ENCODE assay signal across 18 cellular contexts in the genomic region with DNA sequence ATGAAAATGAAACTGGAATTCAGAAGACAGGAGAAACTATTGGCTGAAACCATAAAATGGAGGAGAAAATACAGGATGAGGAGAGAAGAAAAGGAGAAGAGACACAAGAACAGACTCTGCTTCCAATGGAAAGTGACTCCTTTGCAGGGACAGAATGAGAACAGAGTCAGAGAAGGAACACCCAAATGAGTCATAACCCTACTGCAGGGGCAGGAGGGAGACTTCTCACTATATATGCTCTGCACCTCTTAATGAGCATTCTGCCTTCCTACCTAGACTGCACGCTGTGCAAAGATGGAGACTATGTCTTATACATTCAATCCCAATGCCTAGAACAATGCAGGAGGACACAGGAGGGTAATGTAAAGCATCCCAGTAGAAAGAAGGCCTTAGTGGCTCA. TPM values are rescaled to one million over a fixed set of nuclear protein-coding genes. Genes with fewer than 3 reads are reported as not detected.
DNase-seq lines count a peak whose midpoint lies in the region; ATAC-seq, FAIRE-seq and TF ChIP-seq lines count a peak whose summit lies in the region.
"Had no signal": no experiment of that assay in that cellular context is flagged by ENCODE, and none has a peak within 500 bp of the region (broad histone marks: within the 10 kb centered on the region; RNA-seq: fewer than 3 reads in every experiment).

No MANE protein-coding gene starts in this region.

- DNase-seq in GM12892 (ENCODE audit: insufficient read length) (no peak), GM20000 (ENCODE audit: low spot score) (peak; percentile 35), sciatic nerve (ENCODE audit: low spot score) (no peak), HFFc6 (no peak)
- DNase-seq in activated CD4-positive, alpha-beta T cell treated with anti-CD3 and anti-CD28 coated beads, Interleukin-2, amount 10 ng/mL, durations not matched to agents 7 days and 5 days = no peak
- DNase-seq: activated CD8-positive, alpha-beta memory T cell treated with anti-CD3 and anti-CD28 coated beads, Interleukin-2, amount 50 U/mL, for 48 hours; effector CD8-positive, alpha-beta T cell; GF-D8; NCI-H446; stimulated activated CD4-positive, alpha-beta T cell treated with anti-CD3 and anti-CD28 coated beads, Interleukin-12 subunit alpha, Interleukin-12 subunit beta, amount 100 ng/mL, for 4 hours; stimulated activated CD8-positive, alpha-beta memory T cell treated with anti-CD3 and anti-CD28 coated beads, Interleukin-4, amount 100 ng/mL, for 48 hours had no signal

- no peak overlapping the region for H3K4me3 Mint-ChIP-seq in HFFc6
- H3K4me3 Mint-ChIP-seq in activated CD4-positive, alpha-beta T cell treated with anti-CD3 and anti-CD28 coated beads, Interleukin-2, amount 10 ng/mL, durations not matched to agents 7 days and 5 days = no peak overlapping the region
- H3K4me3 Mint-ChIP-seq: neural progenitor cell had no signal

- TF ChIP-seq CTCF in GM20000 (IDR thresholded peaks at IDR 0.05; ENCODE audit: extremely low read depth, missing control alignments) (no peak), VCaP (conservative IDR thresholded peaks at IDR 0.05) (no peak), HFFc6 (IDR thresholded peaks at IDR 0.05) (no peak)

- CTCF ChIA-PET in activated CD4-positive, alpha-beta T cell treated with anti-CD3 and anti-CD28 coated beads, Interleukin-2, amount 10 ng/mL, durations not matched to agents 7 days and 5 days (lab: Charles Lee) = no interaction called here

- no peaks in the 10 kb centered on the region for H3K36me3 Mint-ChIP-seq in HFFc6 (ENCODE audit: low read depth)
- no peaks in the 10 kb centered on the region for H3K36me3 Mint-ChIP-seq in activated CD4-positive, alpha-beta T cell treated with anti-CD3 and anti-CD28 coated beads, Interleukin-2, amount 10 ng/mL, durations not matched to agents 7 days and 5 days (ENCODE audit: low read depth)

- FAIRE-seq in GM12892 (lab: Jason Lieb, UNC) = peak; percentile 62

- no peak for TF ChIP-seq POLR2A in GM12892 (IDR thresholded peaks at IDR 0.05; ENCODE audit: low read depth, low read length)

- POLR2A ChIA-PET in activated CD4-positive, alpha-beta T cell treated with anti-CD3 and anti-CD28 coated beads, Interleukin-2, amount 10 ng/mL, durations not matched to agents 7 days and 5 days (lab: Charles Lee) = no interaction called here

- intact Hi-C loops in sciatic nerve (cut with DNase I) = loop anchor here (10.0 kb wide), 1 partner anchor 1236 kb away; no protein-coding TSS in a partner anchor

- H3K9me3 Mint-ChIP-seq in HFFc6 = no peaks in the 10 kb centered on the region
- no peaks in the 10 kb centered on the region for H3K9me3 Mint-ChIP-seq in activated CD4-positive, alpha-beta T cell treated with anti-CD3 and anti-CD28 coated beads, Interleukin-2, amount 10 ng/mL, durations not matched to agents 7 days and 5 days

- peaks cover 9% of the 10 kb centered on the region; the same call in 1 of the 2 replicates for H3K27me3 Mint-ChIP-seq in HFFc6 (ENCODE audit: insufficient read depth)
- H3K27me3 Mint-ChIP-seq in activated CD4-positive, alpha-beta T cell treated with anti-CD3 and anti-CD28 coated beads, Interleukin-2, amount 10 ng/mL, durations not matched to agents 7 days and 5 days = peaks cover 6% of the 10 kb centered on the region

- peak; percentile 68 for ATAC-seq in HG03025 (IDR thresholded peaks at IDR 0.05; ENCODE audit: low FRiP score, unreplicated experiment)
- no peak for ATAC-seq in sciatic nerve
- ATAC-seq in GM18861 (IDR thresholded peaks at IDR 0.05; ENCODE audit: unreplicated experiment) = no peak

- H3K27ac Mint-ChIP-seq in HFFc6 = no peak overlapping the region
- H3K27ac Mint-ChIP-seq in activated CD4-positive, alpha-beta T cell treated with anti-CD3 and anti-CD28 coated beads, Interleukin-2, amount 10 ng/mL, durations not matched to agents 7 days and 5 days = no peak overlapping the region
- H3K27ac Mint-ChIP-seq: neural progenitor cell had no signal

- peaks cover 25% of the 10 kb centered on the region for H3K4me1 Mint-ChIP-seq in HFFc6 (ENCODE audit: low read depth)
- peaks cover 8% of the 10 kb centered on the region for H3K4me1 Mint-ChIP-seq in activated CD4-positive, alpha-beta T cell treated with anti-CD3 and anti-CD28 coated beads, Interleukin-2, amount 10 ng/mL, durations not matched to agents 7 days and 5 days

- H3K27ac ChIP-seq in VCaP = peak overlapping the region; percentile 29; the same call in 1 of the 2 replicates
- H3K27ac ChIP-seq: hepatocyte, neural progenitor cell, vagina had no signal

RNA-seq across cellular contexts. Expression of a gene that starts 2.1 kb away (rescaled TPM):
- polyA plus RNA-seq in GM12892 (2012; ENCODE audit: missing spikeins) = not detected
- total RNA-seq in sciatic nerve = 0.49 TPM
- not detected for total RNA-seq in HFFc6 (2021; fragmentation: NEBNext Ultra II Directional; extraction: Animal tissue kit (Norgen Biotek cat#: 25700))
- under 1 TPM in 1 of 2 experiments, not detected in 1; 0.10 TPM for total RNA-seq in activated CD4-positive, alpha-beta T cell treated with anti-CD3 and anti-CD28 coated beads, Interleukin-2, amount 10 ng/mL, durations not matched to agents 7 days and 5 days
- total RNA-seq: hepatocyte, vagina had no signal
- polyA plus RNA-seq: BJ had no signal

RNA-seq across cellular contexts. Expression of a gene that starts 18.3 kb away (rescaled TPM):
- polyA plus RNA-seq in GM12892 (2012; ENCODE audit: missing spikeins) = 41.7 TPM
- 85.2 TPM for total RNA-seq in sciatic nerve
- 100 to 1,000 TPM; 130 to 158 (median 148) TPM for total RNA-seq in HFFc6 (2021; fragmentation: NEBNext Ultra II Directional; extraction: Animal tissue kit (Norgen Biotek cat#: 25700))
- 10 to 100 TPM; 45.5 to 46.6 TPM for total RNA-seq in activated CD4-positive, alpha-beta T cell treated with anti-CD3 and anti-CD28 coated beads, Interleukin-2, amount 10 ng/mL, durations not matched to agents 7 days and 5 days
